1 cellular context compared by ENCODE assay signal in the genomic region with DNA sequence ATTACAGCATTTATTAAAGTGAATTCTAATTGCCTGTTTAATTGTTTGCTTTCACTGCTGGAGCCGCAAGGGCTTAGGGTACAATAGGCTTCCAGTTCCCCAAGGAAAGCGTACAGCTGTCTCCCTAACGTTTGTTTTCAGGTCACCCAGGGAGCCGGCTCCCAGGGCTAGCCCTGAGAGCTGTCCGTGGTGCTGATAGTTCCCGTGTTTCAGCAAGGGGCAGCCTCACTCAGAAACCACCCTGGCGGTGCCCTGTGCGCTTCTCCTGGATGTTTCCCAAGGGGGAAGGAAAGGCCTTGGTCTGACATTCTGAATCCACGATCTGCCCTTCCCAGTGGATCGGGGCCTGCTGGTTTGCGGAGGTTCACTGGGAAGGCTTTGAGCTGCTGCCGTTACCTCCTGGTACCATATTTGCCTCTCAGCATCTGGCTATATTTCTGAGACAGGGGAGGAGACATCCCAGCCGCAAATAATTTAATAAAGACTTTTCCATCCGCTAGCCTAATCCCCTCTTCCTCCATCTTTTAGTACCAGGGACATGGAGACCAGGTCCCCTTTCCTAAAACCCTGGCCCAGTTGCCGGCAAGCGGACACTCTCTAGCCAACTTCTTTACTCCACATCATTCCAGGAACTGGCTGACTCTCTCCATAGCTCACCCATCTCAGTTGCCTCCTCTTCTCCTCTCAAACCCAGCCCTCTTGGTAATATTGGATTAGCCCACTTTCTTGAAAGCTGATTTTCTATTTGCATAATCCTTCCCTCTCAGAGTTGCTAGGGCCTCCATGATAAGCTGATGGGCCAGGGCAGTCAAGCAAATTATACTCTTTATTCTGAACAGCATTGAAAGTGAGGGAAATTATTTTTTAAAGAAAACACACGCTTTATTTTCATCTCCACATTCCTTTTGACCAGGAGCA.
TF ChIP-seq lines count a peak whose summit lies in the region.

No MANE protein-coding gene starts in this region.

TF ChIP-seq in HepG2, 621 proteins besides CTCF, POLR2A, EP300 and RAD21 (continued from another document):
- TF ChIP-seq, protein P1, sequence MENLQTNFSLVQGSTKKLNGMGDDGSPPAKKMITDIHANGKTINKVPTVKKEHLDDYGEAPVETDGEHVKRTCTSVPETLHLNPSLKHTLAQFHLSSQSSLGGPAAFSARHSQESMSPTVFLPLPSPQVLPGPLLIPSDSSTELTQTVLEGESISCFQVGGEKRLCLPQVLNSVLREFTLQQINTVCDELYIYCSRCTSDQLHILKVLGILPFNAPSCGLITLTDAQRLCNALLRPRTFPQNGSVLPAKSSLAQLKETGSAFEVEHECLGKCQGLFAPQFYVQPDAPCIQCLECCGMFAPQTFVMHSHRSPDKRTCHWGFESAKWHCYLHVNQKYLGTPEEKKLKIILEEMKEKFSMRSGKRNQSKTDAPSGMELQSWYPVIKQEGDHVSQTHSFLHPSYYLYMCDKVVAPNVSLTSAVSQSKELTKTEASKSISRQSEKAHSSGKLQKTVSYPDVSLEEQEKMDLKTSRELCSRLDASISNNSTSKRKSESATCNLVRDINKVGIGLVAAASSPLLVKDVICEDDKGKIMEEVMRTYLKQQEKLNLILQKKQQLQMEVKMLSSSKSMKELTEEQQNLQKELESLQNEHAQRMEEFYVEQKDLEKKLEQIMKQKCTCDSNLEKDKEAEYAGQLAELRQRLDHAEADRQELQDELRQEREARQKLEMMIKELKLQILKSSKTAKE (CRISPR knock-in tag; IDR thresholded peaks at IDR 0.05; ENCODE audit: borderline replicate concordance), result no peak
- peak; percentile 31; the same call in 1 of the 2 replicates for TF ChIP-seq KDM5B (CRISPR knock-in tag; IDR thresholded peaks at IDR 0.05; ENCODE audit: borderline replicate concordance)
- TF ChIP-seq KMT2A (CRISPR knock-in tag; IDR thresholded peaks at IDR 0.05), result no peak
- TF ChIP-seq, protein P2, sequence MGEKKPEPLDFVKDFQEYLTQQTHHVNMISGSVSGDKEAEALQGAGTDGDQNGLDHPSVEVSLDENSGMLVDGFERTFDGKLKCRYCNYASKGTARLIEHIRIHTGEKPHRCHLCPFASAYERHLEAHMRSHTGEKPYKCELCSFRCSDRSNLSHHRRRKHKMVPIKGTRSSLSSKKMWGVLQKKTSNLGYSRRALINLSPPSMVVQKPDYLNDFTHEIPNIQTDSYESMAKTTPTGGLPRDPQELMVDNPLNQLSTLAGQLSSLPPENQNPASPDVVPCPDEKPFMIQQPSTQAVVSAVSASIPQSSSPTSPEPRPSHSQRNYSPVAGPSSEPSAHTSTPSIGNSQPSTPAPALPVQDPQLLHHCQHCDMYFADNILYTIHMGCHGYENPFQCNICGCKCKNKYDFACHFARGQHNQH (CRISPR knock-in tag; IDR thresholded peaks at IDR 0.05), result peak; percentile 21; the same call in 1 of the 2 replicates
- no peak for TF ChIP-seq ZNF879 (CRISPR knock-in tag; IDR thresholded peaks at IDR 0.05)
- TF ChIP-seq, protein P3, sequence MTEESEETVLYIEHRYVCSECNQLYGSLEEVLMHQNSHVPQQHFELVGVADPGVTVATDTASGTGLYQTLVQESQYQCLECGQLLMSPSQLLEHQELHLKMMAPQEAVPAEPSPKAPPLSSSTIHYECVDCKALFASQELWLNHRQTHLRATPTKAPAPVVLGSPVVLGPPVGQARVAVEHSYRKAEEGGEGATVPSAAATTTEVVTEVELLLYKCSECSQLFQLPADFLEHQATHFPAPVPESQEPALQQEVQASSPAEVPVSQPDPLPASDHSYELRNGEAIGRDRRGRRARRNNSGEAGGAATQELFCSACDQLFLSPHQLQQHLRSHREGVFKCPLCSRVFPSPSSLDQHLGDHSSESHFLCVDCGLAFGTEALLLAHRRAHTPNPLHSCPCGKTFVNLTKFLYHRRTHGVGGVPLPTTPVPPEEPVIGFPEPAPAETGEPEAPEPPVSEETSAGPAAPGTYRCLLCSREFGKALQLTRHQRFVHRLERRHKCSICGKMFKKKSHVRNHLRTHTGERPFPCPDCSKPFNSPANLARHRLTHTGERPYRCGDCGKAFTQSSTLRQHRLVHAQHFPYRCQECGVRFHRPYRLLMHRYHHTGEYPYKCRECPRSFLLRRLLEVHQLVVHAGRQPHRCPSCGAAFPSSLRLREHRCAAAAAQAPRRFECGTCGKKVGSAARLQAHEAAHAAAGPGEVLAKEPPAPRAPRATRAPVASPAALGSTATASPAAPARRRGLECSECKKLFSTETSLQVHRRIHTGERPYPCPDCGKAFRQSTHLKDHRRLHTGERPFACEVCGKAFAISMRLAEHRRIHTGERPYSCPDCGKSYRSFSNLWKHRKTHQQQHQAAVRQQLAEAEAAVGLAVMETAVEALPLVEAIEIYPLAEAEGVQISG (CRISPR knock-in tag; IDR thresholded peaks at IDR 0.05), result peak; percentile 45; the same call in 1 of the 2 replicates
- peak; percentile 70; the same call in 1 of the 2 replicates for TF ChIP-seq ZMAT3 (CRISPR knock-in tag; conservative IDR thresholded peaks at IDR 0.05)
- TF ChIP-seq ZNF160 (CRISPR knock-in tag; IDR thresholded peaks at IDR 0.05), result peak; percentile 88; the same call in 1 of the 2 replicates
- TF ChIP-seq, protein P4, sequence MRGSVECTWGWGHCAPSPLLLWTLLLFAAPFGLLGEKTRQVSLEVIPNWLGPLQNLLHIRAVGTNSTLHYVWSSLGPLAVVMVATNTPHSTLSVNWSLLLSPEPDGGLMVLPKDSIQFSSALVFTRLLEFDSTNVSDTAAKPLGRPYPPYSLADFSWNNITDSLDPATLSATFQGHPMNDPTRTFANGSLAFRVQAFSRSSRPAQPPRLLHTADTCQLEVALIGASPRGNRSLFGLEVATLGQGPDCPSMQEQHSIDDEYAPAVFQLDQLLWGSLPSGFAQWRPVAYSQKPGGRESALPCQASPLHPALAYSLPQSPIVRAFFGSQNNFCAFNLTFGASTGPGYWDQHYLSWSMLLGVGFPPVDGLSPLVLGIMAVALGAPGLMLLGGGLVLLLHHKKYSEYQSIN (CRISPR knock-in tag; IDR thresholded peaks at IDR 0.05; ENCODE audit: borderline replicate concordance), result no peak
- TF ChIP-seq HOXA3 (CRISPR knock-in tag; IDR thresholded peaks at IDR 0.05), result no peak
- TF ChIP-seq, protein P5, sequence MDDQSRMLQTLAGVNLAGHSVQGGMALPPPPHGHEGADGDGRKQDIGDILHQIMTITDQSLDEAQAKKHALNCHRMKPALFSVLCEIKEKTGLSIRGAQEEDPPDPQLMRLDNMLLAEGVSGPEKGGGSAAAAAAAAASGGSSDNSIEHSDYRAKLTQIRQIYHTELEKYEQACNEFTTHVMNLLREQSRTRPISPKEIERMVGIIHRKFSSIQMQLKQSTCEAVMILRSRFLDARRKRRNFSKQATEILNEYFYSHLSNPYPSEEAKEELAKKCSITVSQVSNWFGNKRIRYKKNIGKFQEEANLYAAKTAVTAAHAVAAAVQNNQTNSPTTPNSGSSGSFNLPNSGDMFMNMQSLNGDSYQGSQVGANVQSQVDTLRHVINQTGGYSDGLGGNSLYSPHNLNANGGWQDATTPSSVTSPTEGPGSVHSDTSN (CRISPR knock-in tag; IDR thresholded peaks at IDR 0.05; ENCODE audit: borderline replicate concordance), result 0 out of 2 replicates have a peak, but pooled peaks have one; percentile 66
- peak; percentile 72; the same call in 1 of the 2 replicates for TF ChIP-seq KLF6 (CRISPR knock-in tag; IDR thresholded peaks at IDR 0.05)
- TF ChIP-seq ZBTB7A (CRISPR knock-in tag; IDR thresholded peaks at IDR 0.05), result no peak
- TF ChIP-seq ZNF737 (CRISPR knock-in tag; IDR thresholded peaks at IDR 0.05; ENCODE audit: borderline replicate concordance), result no peak
- peak; percentile 78; the same call in 1 of the 2 replicates for TF ChIP-seq ZNF557 (CRISPR knock-in tag; IDR thresholded peaks at IDR 0.05)
- no peak for TF ChIP-seq JARID2 (CRISPR knock-in tag; IDR thresholded peaks at IDR 0.05; ENCODE audit: insufficient replicate concordance)
- no peak for TF ChIP-seq ZNF207 (IDR thresholded peaks at IDR 0.05; ENCODE audit: borderline replicate concordance)
- 0 out of 2 replicates have a peak, but pooled peaks have one; percentile 43 for TF ChIP-seq BRCA1 (CRISPR knock-in tag; IDR thresholded peaks at IDR 0.05)
- TF ChIP-seq SRY (CRISPR knock-in tag; IDR thresholded peaks at IDR 0.05), result peak; percentile 77; the same call in 1 of the 2 replicates
- no peak for TF ChIP-seq PCBP2 (optimal IDR thresholded peaks at IDR 0.05; ENCODE audit: low read depth, low read length, poor library complexity, severe bottlenecking)
- no peak for TF ChIP-seq ZNF20 (CRISPR knock-in tag; IDR thresholded peaks at IDR 0.05)
- 0 out of 2 replicates have a peak, but pooled peaks have one; percentile 34 for TF ChIP-seq KMT2B (CRISPR knock-in tag; IDR thresholded peaks at IDR 0.05)
- 0 out of 2 replicates have a peak, but pooled peaks have one; percentile 58 for TF ChIP-seq KLF11 (CRISPR knock-in tag; IDR thresholded peaks at IDR 0.05)
- TF ChIP-seq ZNF709 (CRISPR knock-in tag; IDR thresholded peaks at IDR 0.05), result no peak
- TF ChIP-seq, protein P6, sequence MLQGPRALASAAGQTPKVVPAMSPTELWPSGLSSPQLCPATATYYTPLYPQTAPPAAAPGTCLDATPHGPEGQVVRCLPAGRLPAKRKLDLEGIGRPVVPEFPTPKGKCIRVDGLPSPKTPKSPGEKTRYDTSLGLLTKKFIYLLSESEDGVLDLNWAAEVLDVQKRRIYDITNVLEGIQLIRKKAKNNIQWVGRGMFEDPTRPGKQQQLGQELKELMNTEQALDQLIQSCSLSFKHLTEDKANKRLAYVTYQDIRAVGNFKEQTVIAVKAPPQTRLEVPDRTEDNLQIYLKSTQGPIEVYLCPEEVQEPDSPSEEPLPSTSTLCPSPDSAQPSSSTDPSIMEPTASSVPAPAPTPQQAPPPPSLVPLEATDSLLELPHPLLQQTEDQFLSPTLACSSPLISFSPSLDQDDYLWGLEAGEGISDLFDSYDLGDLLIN (CRISPR knock-in tag; IDR thresholded peaks at IDR 0.05; ENCODE audit: borderline replicate concordance), result peak; percentile 69; the same call in 1 of the 2 replicates
